1 cellular context compared by ENCODE assay signal in genomic region chr16:2531696-2532493, GRCh38.
TF ChIP-seq lines count a peak whose summit lies in the region.

No MANE protein-coding gene starts in this region.

TF ChIP-seq in endothelial cell of umbilical vein, 7 proteins besides CTCF, POLR2A, EP300 and RAD21:
- no peak for TF ChIP-seq GATA2 (IDR thresholded peaks at IDR 0.05; ENCODE audit: insufficient read depth, insufficient read length, low read depth, low read length)
- TF ChIP-seq JUN (IDR thresholded peaks at IDR 0.05; ENCODE audit: borderline replicate concordance, insufficient read depth, insufficient read length, low read depth), result no peak
- TF ChIP-seq EZH2 (IDR thresholded peaks at IDR 0.05; ENCODE audit: borderline replicate concordance, low read depth, low read length, severe bottlenecking), result no peak
- TF ChIP-seq POLR2AphosphoS5 (IDR thresholded peaks at IDR 0.05; ENCODE audit: insufficient read depth, low read depth, low read length), result peak; percentile 97
- peak; percentile 3 for TF ChIP-seq FOS (IDR thresholded peaks at IDR 0.05; ENCODE audit: borderline replicate concordance, insufficient read depth, low read length)
- TF ChIP-seq MYC (IDR thresholded peaks at IDR 0.05; ENCODE audit: low read depth, low read length), result no peak
- TF ChIP-seq, protein P1, sequence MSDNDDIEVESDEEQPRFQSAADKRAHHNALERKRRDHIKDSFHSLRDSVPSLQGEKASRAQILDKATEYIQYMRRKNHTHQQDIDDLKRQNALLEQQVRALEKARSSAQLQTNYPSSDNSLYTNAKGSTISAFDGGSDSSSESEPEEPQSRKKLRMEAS (IDR thresholded peaks at IDR 0.05; ENCODE audit: insufficient read depth, insufficient read length), result peak; percentile 39
